9 cellular contexts compared by ENCODE assay signal in the genomic region with DNA sequence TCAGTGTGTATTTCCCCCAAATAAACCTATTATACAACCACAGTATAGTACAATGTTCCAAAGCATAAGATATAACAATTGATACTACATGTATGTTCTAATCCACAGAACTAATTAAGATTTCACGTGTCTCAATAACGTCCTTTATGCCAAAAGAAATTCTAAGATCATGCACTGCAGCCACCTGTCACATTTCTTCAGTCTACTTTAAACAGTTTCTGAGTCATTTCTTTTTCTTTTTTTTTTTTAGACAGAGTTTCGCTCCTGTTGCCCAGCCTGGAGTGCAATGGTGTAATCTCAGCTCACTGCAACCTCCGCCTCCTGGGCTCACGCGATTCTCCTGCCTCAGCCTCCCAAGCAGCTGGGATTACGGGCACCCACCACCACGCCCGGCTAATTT.
"Had no signal": no experiment of that assay in that cellular context is flagged by ENCODE, and none has a peak within 500 bp of the region (broad histone marks: within the 10 kb centered on the region; RNA-seq: fewer than 3 reads in every experiment).

No MANE protein-coding gene starts in this region.

- H3K27me3 Mint-ChIP-seq: IgD-negative memory B cell had no signal

- H3K4me2 ChIP-seq: GM23338 had no signal

- H3K36me3 ChIP-seq: HAP-1 had no signal

- H2AFZ ChIP-seq: GM23338 had no signal

- H3K27ac Mint-ChIP-seq: GM23338, IgD-negative memory B cell had no signal

- ATAC-seq: GM23338, HCT116, HepG2 had no signal

- H3K27ac ChIP-seq: HL-60 had no signal

- H3K4me3 ChIP-seq: GM23338, HAP-1 had no signal

- FAIRE-seq: H1, HepG2 had no signal

- H3K9me3 Mint-ChIP-seq: GM23338, HFFc6, IgD-negative memory B cell had no signal

- H3K4me3 Mint-ChIP-seq: GM23338, HFFc6, IgD-negative memory B cell had no signal

- H3K9me3 ChIP-seq: HAP-1 had no signal

- DNase-seq: H7, HFFc6 had no signal
